9 cellular contexts compared by ENCODE assay signal in the genomic region with DNA sequence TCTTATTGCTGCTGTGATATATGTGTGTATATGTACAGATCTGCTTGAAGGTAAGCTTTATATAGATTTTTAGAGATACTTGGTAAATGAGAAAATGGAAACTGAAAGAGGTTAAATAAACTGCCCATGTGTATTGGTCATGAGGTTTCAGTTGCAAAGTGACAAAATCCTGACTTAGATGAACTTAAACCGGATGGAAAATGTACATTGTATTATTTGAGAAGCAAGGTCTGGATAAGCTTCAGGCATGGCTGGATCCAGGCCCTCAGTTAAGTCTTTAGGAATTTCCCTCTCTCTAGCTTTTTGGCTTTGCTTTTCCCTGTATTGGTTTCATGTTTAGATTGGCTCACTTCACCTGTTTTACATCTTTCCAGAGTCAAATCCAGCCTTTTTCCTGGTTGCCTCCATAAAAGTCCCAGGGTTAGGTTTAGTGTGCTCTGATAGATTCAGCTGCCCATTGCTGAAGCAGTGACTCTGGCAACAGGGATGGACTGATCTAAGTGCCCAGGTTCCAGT. TPM values are rescaled to one million over a fixed set of nuclear protein-coding genes. Genes with fewer than 3 reads are reported as not detected.
A peak's percentile ranks its signal among the peaks of the same experiment; 100 is the strongest.
DNase-seq lines count a peak whose midpoint lies in the region; ATAC-seq and TF ChIP-seq lines count a peak whose summit lies in the region.
"Had no signal": no experiment of that assay in that cellular context is flagged by ENCODE, and none has a peak within 500 bp of the region (broad histone marks: within the 10 kb centered on the region; RNA-seq: fewer than 3 reads in every experiment).

No MANE protein-coding gene starts in this region.

- ATAC-seq in GM18909 (IDR thresholded peaks at IDR 0.05; ENCODE audit: poor library complexity, unreplicated experiment) (peak; percentile 58), HG02981 (IDR thresholded peaks at IDR 0.05; ENCODE audit: unreplicated experiment) (peak; percentile 41), activated B cell treated with CpG ODN at 0.5 μM for 24 hours (ENCODE audit: low read depth) (no peak), gastrocnemius medialis (no peak)

- no peak overlapping the region for H3K9ac ChIP-seq in BLaER1

- in situ Hi-C loops in gastrocnemius medialis (cut with MboI; ENCODE audit: low sequenced_read_pairs in 4 of 4), result no loop called here

- H3K9me3 ChIP-seq in BLaER1 (no peaks in the 10 kb centered on the region), gastrocnemius medialis (no peaks in the 10 kb centered on the region)

- DNase-seq in activated B cell treated with CpG ODN at 0.5 μM for 24 hours, result no peak
- no peak for DNase-seq in gastrocnemius medialis
- DNase-seq in AML-193 (lab: John Stamatoyannopoulos, UW), result no peak
- no peak for DNase-seq in activated CD4-positive, alpha-beta T cell treated with anti-CD3 and anti-CD28 coated beads, Interleukin-2, amount 50 U/mL, for 4 hours
- no peak for DNase-seq in putamen (ENCODE audit: low spot score)
- DNase-seq: NCI-H69 had no signal

- H3K4me1 ChIP-seq in BLaER1 (peaks cover 44% of the 10 kb centered on the region), gastrocnemius medialis (peaks cover 6 to 15% of the 10 kb centered on the region in 2 donors)

- H3K27ac ChIP-seq in BLaER1 (no peak overlapping the region), gastrocnemius medialis (peak overlapping the region in 1 of 4 donors; percentile 8)

- no peaks in the 10 kb centered on the region for H3K36me3 ChIP-seq in BLaER1
- H3K36me3 ChIP-seq in gastrocnemius medialis, result no peaks in the 10 kb centered on the region

- intact Hi-C loops in activated B cell treated with CpG ODN at 0.5 μM for 24 hours (cut with micrococcal nuclease), result loop anchor here (1.0 to 5.0 kb wide), 3 partner anchors 10 to 201 kb away; no protein-coding TSS in a partner anchor
- intact Hi-C loops in gastrocnemius medialis (cut with DNase I; ENCODE audit: low total_unique reads), result loop anchor here (5.0 kb wide), 1 partner anchor 221 kb away; no protein-coding TSS in a partner anchor

- no peaks in the 10 kb centered on the region for H4K20me1 ChIP-seq in BLaER1

- H3K27me3 ChIP-seq in BLaER1 (no peaks in the 10 kb centered on the region), gastrocnemius medialis (no peaks in the 10 kb centered on the region)

- no peaks in the 10 kb centered on the region for H3K27me3 Mint-ChIP-seq in activated B cell treated with CpG ODN at 0.5 μM for 24 hours

- POLR2A ChIA-PET in activated B cell treated with CpG ODN at 0.5 μM for 24 hours (lab: Charles Lee), result interaction anchor here (1.6 to 8.2 kb wide), 3 partner anchors 14 to 202 kb away, joined by 3 to 124 read pairs (median 6); partner anchors contain the start of gene MAP1LC3B2

- H3K36me3 Mint-ChIP-seq in activated B cell treated with CpG ODN at 0.5 μM for 24 hours (ENCODE audit: low read depth), result peaks cover 4% of the 10 kb centered on the region

- H3K4me3 ChIP-seq in BLaER1, result no peak overlapping the region
- H3K4me3 ChIP-seq in gastrocnemius medialis, result no peak overlapping the region

- CTCF ChIA-PET in activated B cell treated with CpG ODN at 0.5 μM for 24 hours (lab: Charles Lee), result interaction anchor here (1.1 kb wide), 1 partner anchor 21 kb away, joined by 5 read pairs; the partner anchor contains the start of gene MAP1LC3B2

- no peak for TF ChIP-seq POLR2A in gastrocnemius medialis (IDR thresholded peaks at IDR 0.05)

- peaks cover 2% of the 10 kb centered on the region for H3K9me3 Mint-ChIP-seq in activated B cell treated with CpG ODN at 0.5 μM for 24 hours

- H3K27ac Mint-ChIP-seq in activated B cell treated with CpG ODN at 0.5 μM for 24 hours, result peak overlapping the region; percentile 76

- TF ChIP-seq CTCF in activated B cell treated with CpG ODN at 0.5 μM for 24 hours (IDR thresholded peaks at IDR 0.05) (no peak), gastrocnemius medialis (IDR thresholded peaks at IDR 0.05 in 4 of 5, conservative IDR thresholded peaks at IDR 0.05 in 1 of 5) (no peak)

- peaks cover 65% of the 10 kb centered on the region for H3K4me1 Mint-ChIP-seq in activated B cell treated with CpG ODN at 0.5 μM for 24 hours

- H3K4me2 ChIP-seq in BLaER1, result peak overlapping the region; percentile 27; the same call in 1 of the 2 replicates

- peak overlapping the region; percentile 69 for H3K4me3 Mint-ChIP-seq in activated B cell treated with CpG ODN at 0.5 μM for 24 hours

RNA-seq across cellular contexts. Expression of gene MAP1LC3B2, which starts 21.0 kb away (rescaled TPM):
- total RNA-seq in activated B cell treated with CpG ODN at 0.5 μM for 24 hours (1.0 and 1.9 TPM in 2 replicates), gastrocnemius medialis (1 to 10 TPM in 3 of 4 donors, under 1 TPM in 1; 0.68 to 2.5 (median 1.4) TPM)

Comparison
In these comparisons a context has a peak if more than half of its experiments do, and no peak if none do; other contexts are left out.
1. ATAC-seq: peak in GM18909 (single experiment) and HG02981 (single experiment); none in activated B cell treated with CpG ODN at 0.5 μM for 24 hours (single experiment) and gastrocnemius medialis (0 of 2).